ENCODE assay signal across 1 cellular context in the genomic region with DNA sequence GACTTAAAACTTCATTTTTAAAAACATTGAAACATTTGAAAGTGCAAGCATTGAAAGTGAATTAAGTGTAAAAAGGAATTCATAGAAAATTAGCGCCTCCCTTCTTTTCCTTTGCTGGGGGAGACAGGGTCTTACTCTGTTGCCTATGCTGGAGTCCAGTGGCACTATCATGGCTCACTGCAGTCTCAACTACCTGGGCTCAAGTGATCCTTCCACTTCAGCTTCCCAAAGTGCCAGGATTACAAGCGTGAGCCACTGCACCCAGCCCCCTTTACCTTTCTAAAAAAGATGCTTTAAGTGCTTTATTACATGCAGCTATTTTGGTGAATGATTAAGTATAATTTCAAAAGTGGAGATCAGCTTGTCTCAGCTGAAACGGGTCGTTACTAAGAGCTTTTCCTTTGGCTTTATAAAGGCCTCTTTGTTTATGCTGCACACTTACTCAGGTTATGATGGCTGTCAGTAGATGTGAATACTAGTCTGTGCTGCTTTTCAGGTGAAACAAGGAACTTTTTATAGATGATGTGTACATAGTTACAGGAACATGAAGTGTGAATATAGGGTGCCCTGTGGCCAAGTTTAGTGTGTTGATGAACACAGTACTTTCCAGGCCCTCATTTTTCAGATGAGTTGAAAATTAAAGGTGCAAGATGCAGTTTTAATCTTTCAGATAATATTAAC.
TF ChIP-seq lines count a peak whose summit lies in the region.

No MANE protein-coding gene starts in this region.

TF ChIP-seq in K562, 482 proteins besides CTCF, POLR2A, EP300 and RAD21:
- TF ChIP-seq, protein P1, sequence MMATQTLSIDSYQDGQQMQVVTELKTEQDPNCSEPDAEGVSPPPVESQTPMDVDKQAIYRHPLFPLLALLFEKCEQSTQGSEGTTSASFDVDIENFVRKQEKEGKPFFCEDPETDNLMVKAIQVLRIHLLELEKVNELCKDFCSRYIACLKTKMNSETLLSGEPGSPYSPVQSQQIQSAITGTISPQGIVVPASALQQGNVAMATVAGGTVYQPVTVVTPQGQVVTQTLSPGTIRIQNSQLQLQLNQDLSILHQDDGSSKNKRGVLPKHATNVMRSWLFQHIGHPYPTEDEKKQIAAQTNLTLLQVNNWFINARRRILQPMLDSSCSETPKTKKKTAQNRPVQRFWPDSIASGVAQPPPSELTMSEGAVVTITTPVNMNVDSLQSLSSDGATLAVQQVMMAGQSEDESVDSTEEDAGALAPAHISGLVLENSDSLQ (IDR thresholded peaks at IDR 0.05) = peak; percentile 24; the same call in 1 of the 2 replicates
